ENCODE assay signal across 8 cellular contexts in the genomic region with DNA sequence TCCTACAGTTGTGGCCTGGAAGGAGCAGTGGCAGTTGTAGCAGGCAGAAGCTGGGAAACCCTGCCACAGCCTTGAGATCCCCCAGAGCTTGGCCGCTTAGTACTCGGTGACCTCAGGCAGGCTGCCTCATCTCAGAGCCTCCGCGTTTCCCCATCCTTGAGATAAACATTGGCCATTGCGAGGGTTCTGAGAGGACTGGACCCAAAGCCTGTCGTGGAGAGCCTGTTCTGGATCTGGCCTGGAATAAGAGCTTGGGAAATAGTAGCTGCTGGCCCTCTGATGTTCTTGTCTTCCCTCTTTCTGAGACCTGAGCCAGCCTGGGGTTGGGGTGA. TPM values are rescaled to one million over a fixed set of nuclear protein-coding genes. Genes with fewer than 3 reads are reported as not detected.
DNase-seq lines count a peak whose midpoint lies in the region; ATAC-seq and TF ChIP-seq lines count a peak whose summit lies in the region.

No MANE protein-coding gene starts in this region.

- no peaks in the 10 kb centered on the region for H4K20me1 ChIP-seq in fibroblast of lung (ENCODE audit: control insufficient read depth, extremely low read depth, insufficient read depth, low read length)

- H3K4me3 ChIP-seq in CD4-positive, alpha-beta memory T cell (ENCODE audit: low read length in 2 of 2): peak overlapping the region in 1 of 2 donors; percentile 93
- H3K4me3 ChIP-seq in SJCRH30: peak overlapping the region; percentile 89; the same call in 1 of the 2 replicates
- H3K4me3 ChIP-seq in fibroblast of lung (replicated peaks in 1 of 4; ENCODE audit: control extremely low read depth in 1 of 4, insufficient read depth in 1 of 4, low read depth in 3 of 4, low read length in 4 of 4): peak overlapping the region; percentile 77 to 95 (median 81)
- H3K4me3 ChIP-seq in ovary: peak overlapping the region; percentile 97

- no peaks in the 10 kb centered on the region for H3K27me3 Mint-ChIP-seq in CD4-positive, alpha-beta memory T cell

- peak overlapping the region; percentile 90 to 99 (median 96) for H3K4me3 Mint-ChIP-seq in CD4-positive, alpha-beta memory T cell

- no peaks in the 10 kb centered on the region for H3K9me3 ChIP-seq in CD4-positive, alpha-beta memory T cell (ENCODE audit: control insufficient read depth in 1 of 2, low read length in 2 of 2)
- H3K9me3 ChIP-seq in SJCRH30 (replicated peaks) (no peaks in the 10 kb centered on the region), fibroblast of lung (ENCODE audit: control insufficient read depth, insufficient read depth, low read depth, low read length) (no peaks in the 10 kb centered on the region), ovary (no peaks in the 10 kb centered on the region)

- H3K4me1 ChIP-seq in CD4-positive, alpha-beta memory T cell (ENCODE audit: insufficient read depth, low read length): peaks cover 24% of the 10 kb centered on the region
- H3K4me1 ChIP-seq in SJCRH30 (no peaks in the 10 kb centered on the region), fibroblast of lung (ENCODE audit: control insufficient read depth, extremely low read depth, insufficient read depth, low read length) (peaks cover 9% of the 10 kb centered on the region), ovary (ENCODE audit: insufficient read depth) (peaks cover 12% of the 10 kb centered on the region)

- H3K27me3 ChIP-seq in CD4-positive, alpha-beta memory T cell (ENCODE audit: insufficient read depth, low read length): no peaks in the 10 kb centered on the region
- H3K27me3 ChIP-seq in SJCRH30 (no peaks in the 10 kb centered on the region), fibroblast of lung (ENCODE audit: control insufficient read depth, insufficient read depth, low read length) (no peaks in the 10 kb centered on the region), ovary (no peaks in the 10 kb centered on the region)

- no peaks in the 10 kb centered on the region for H3K9me3 Mint-ChIP-seq in CD4-positive, alpha-beta memory T cell

- peaks cover 13% of the 10 kb centered on the region for H3K36me3 ChIP-seq in CD4-positive, alpha-beta memory T cell (ENCODE audit: insufficient read depth, low read length)
- H3K36me3 ChIP-seq in SJCRH30 (peaks cover 10% of the 10 kb centered on the region), fibroblast of lung (ENCODE audit: control insufficient read depth, insufficient read depth, low read length) (peaks cover 8% of the 10 kb centered on the region), ovary (no peaks in the 10 kb centered on the region)

- no peak overlapping the region for H3K27ac ChIP-seq in CD4-positive, alpha-beta memory T cell (ENCODE audit: low read depth, low read length)
- H3K27ac ChIP-seq in SJCRH30: no peak overlapping the region
- peak overlapping the region; percentile 17 for H3K27ac ChIP-seq in fibroblast of lung (ENCODE audit: insufficient read depth, low read length)
- no peak overlapping the region for H3K27ac ChIP-seq in ovary

- TF ChIP-seq CTCF in fibroblast of lung (conservative IDR thresholded peaks at IDR 0.05 in 1 of 2, IDR thresholded peaks at IDR 0.05 in 1 of 2; ENCODE audit: low read depth in 1 of 2, low read length in 2 of 2): no peak
- no peak for TF ChIP-seq CTCF in ovary (IDR thresholded peaks at IDR 0.05)

- peaks cover 13% of the 10 kb centered on the region for H3K79me2 ChIP-seq in fibroblast of lung (ENCODE audit: control insufficient read depth, insufficient read depth, low read length)

- H3K4me2 ChIP-seq in fibroblast of lung (ENCODE audit: extremely low read depth, insufficient read depth, low read length): peak overlapping the region; percentile 94

- WGBS in ovary, 3 donors: 10 to 15% (median 11%) methylated on average over 6 of the region's 6 CpGs

- no peak overlapping the region for H2AFZ ChIP-seq in fibroblast of lung (ENCODE audit: low read length)

- intact Hi-C loops in CD4-positive, alpha-beta memory T cell (cut with micrococcal nuclease): no loop called here
- intact Hi-C loops in ovary (cut with DNase I): loop anchor here in 1 of 4 donors (5.0 kb wide), 1 partner anchor 1235 kb away; the partner anchor contains the start of gene FPGS

- TF ChIP-seq EP300 in ovary (IDR thresholded peaks at IDR 0.05): no peak

- no peak for DNase-seq in CD4-positive, alpha-beta memory T cell
- DNase-seq in SJCRH30: no peak
- DNase-seq in fibroblast of lung (ENCODE audit: low read depth in 2 of 2): no peak
- peak in 1 of 5 donors; percentile 59 for DNase-seq in ovary
- DNase-seq in NCI-H2227 (lab: John Stamatoyannopoulos, UW; ENCODE audit: unreplicated experiment): no peak
- no peak for DNase-seq in NCI-H1436 treated with DMSO at 0.1 percent for 48 hours (lab: John Stamatoyannopoulos, UW)

- TF ChIP-seq POLR2A in ovary (IDR thresholded peaks at IDR 0.05): no peak

- ATAC-seq in HG03432 (IDR thresholded peaks at IDR 0.05; ENCODE audit: unreplicated experiment): no peak
- no peak for ATAC-seq in GM18873 (IDR thresholded peaks at IDR 0.05; ENCODE audit: low FRiP score, unreplicated experiment)

- peaks cover 19 to 46% (median 30%) of the 10 kb centered on the region in 4 donors for H3K4me1 Mint-ChIP-seq in CD4-positive, alpha-beta memory T cell

- H3K27ac Mint-ChIP-seq in CD4-positive, alpha-beta memory T cell: peak overlapping the region in 3 of 7 donors; percentile 42 to 77 (median 56)

- POLR2A ChIA-PET in CD4-positive, alpha-beta memory T cell (lab: Charles Lee; ENCODE audit: partially characterized antibody): interaction anchor here (0.6 to 1.3 kb wide), 5 partner anchors 10 to 718 kb away, joined by 3 to 7 read pairs (median 3); partner anchors contain the start of genes DOLPP1 and SH3GLB2

- CTCF ChIA-PET in CD4-positive, alpha-beta memory T cell (lab: Charles Lee; ENCODE audit: partially characterized antibody): no interaction called here

- H3K9ac ChIP-seq in fibroblast of lung (ENCODE audit: insufficient read depth, low read length): peak overlapping the region; percentile 13

- H3K36me3 Mint-ChIP-seq in CD4-positive, alpha-beta memory T cell: peaks cover 8 to 25% of the 10 kb centered on the region in 2 donors

RNA-seq across cellular contexts. Expression of gene MIGA2, which starts 1.3 kb away (rescaled TPM):
- total RNA-seq in CD4-positive, alpha-beta memory T cell: 10 to 100 TPM; 80.5 to 84.2 TPM
- polyA plus RNA-seq in CD4-positive, alpha-beta memory T cell: 10 to 100 TPM in 1 of 2 donors, 1 to 10 TPM in 1; 6.6 to 11.6 TPM
- 28.9 and 32.5 TPM in 2 replicates for total RNA-seq in SJCRH30 (2014; rRNA removed; shearing (Covaris generic))
- total RNA-seq in fibroblast of lung (20.8 and 23.3 TPM in 2 replicates), ovary (10 to 100 TPM; 18.7 to 36.5 (median 25.5) TPM)
- polyA plus RNA-seq in fibroblast of lung (9.8 and 11.4 TPM in 2 replicates), ovary (10 to 100 TPM in 1 of 2 donors, 1 to 10 TPM in 1; 2.5 to 21.7 TPM)
- polyA plus RNA-seq in fibroblast of lung (2012): 10.1 and 15.0 TPM in 2 replicates
- 10.7 and 13.3 TPM in 2 replicates for polyA minus RNA-seq in fibroblast of lung (ENCODE audit: low replicate concordance)

RNA-seq across cellular contexts. Expression of gene SH3GLB2, which starts 9.6 kb away (rescaled TPM):
- 100 to 1,000 TPM; 111 to 113 TPM for total RNA-seq in CD4-positive, alpha-beta memory T cell
- polyA plus RNA-seq in CD4-positive, alpha-beta memory T cell: 10 to 100 TPM; 23.8 to 43.5 TPM
- total RNA-seq in SJCRH30 (2014; rRNA removed; shearing (Covaris generic)): 21.1 and 26.7 TPM in 2 replicates
- total RNA-seq in fibroblast of lung (27.5 and 42.3 TPM in 2 replicates), ovary (100 to 1,000 TPM in 2 of 7 donors, 10 to 100 TPM in 5; 57.8 to 105 (median 88.8) TPM)
- polyA plus RNA-seq in fibroblast of lung (27.3 and 38.7 TPM in 2 replicates), ovary (100 to 1,000 TPM in 1 of 2 donors, 10 to 100 TPM in 1; 11.8 to 112 TPM)
- polyA plus RNA-seq in fibroblast of lung (2012): 28.2 and 40.4 TPM in 2 replicates
- polyA minus RNA-seq in fibroblast of lung (ENCODE audit: low replicate concordance): 42.6 and 51.3 TPM in 2 replicates

RNA-seq across cellular contexts. Expression of gene DOLPP1, which starts 43.2 kb away (rescaled TPM):
- total RNA-seq in CD4-positive, alpha-beta memory T cell: 10 to 100 TPM; 11.4 to 13.0 TPM
- 10 to 100 TPM; 10.1 to 12.8 TPM for polyA plus RNA-seq in CD4-positive, alpha-beta memory T cell
- total RNA-seq in SJCRH30 (2014; rRNA removed; shearing (Covaris generic)): 39.0 and 42.7 TPM in 2 replicates
- total RNA-seq in fibroblast of lung (4.9 and 7.4 TPM in 2 replicates), ovary (10 to 100 TPM in 3 of 7 donors, 1 to 10 TPM in 4; 3.3 to 16.2 (median 9.4) TPM)
- polyA plus RNA-seq in fibroblast of lung (9.7 and 12.2 TPM in 2 replicates), ovary (1 to 10 TPM; 6.8 to 8.6 TPM)
- 10.4 and 13.3 TPM in 2 replicates for polyA plus RNA-seq in fibroblast of lung (2012)
- polyA minus RNA-seq in fibroblast of lung (ENCODE audit: low replicate concordance): 20.6 and 27.9 TPM in 2 replicates
